Comparison of ENCODE assay signal across 8 cellular contexts in genomic region chr21:39867198-39867650, GRCh38. TPM values are rescaled to one million over a fixed set of nuclear protein-coding genes. Genes with fewer than 3 reads are reported as not detected.
DNase-seq lines count a peak whose midpoint lies in the region; ATAC-seq and TF ChIP-seq lines count a peak whose summit lies in the region.

PCP4 (plus strand) TSS chr21:39867438; CDS start chr21:39867502, 64 bp downstream.

- H3K27me3 ChIP-seq in A673 (replicated peaks; ENCODE audit: insufficient read depth, low read depth, low read length, poor library complexity): peaks cover 8% of the 10 kb centered on the region

- H3K36me3 Mint-ChIP-seq in activated CD4-positive, alpha-beta T cell treated with anti-CD3 and anti-CD28 coated beads, Interleukin-2, amount 10 ng/mL, durations not matched to agents 7 days and 5 days (ENCODE audit: low read depth): no peaks in the 10 kb centered on the region

- POLR2A ChIA-PET in A673 (lab: Charles Lee; ENCODE audit: low non-redundant PET): no interaction called here
- POLR2A ChIA-PET in activated CD4-positive, alpha-beta T cell treated with anti-CD3 and anti-CD28 coated beads, Interleukin-2, amount 10 ng/mL, durations not matched to agents 7 days and 5 days (lab: Charles Lee): no interaction called here

- H3K27me3 Mint-ChIP-seq in activated CD4-positive, alpha-beta T cell treated with anti-CD3 and anti-CD28 coated beads, Interleukin-2, amount 10 ng/mL, durations not matched to agents 7 days and 5 days: no peaks in the 10 kb centered on the region

- H3K4me3 ChIP-seq in A673 (ENCODE audit: low read depth, low read length, poor library complexity, severe bottlenecking) (no peak within 1 kb of the TSS), foreskin fibroblast (ENCODE audit: low read depth in 1 of 2, low read length in 2 of 2) (no peak within 1 kb of the TSS)

- no peak within 1 kb of the TSS for H3K27ac ChIP-seq in A673 (ENCODE audit: low read depth, low read length, poor library complexity, severe bottlenecking)

- no peak within 1 kb of the TSS for H3K4me3 Mint-ChIP-seq in activated CD4-positive, alpha-beta T cell treated with anti-CD3 and anti-CD28 coated beads, Interleukin-2, amount 10 ng/mL, durations not matched to agents 7 days and 5 days

- intact Hi-C loops in A673 (cut with micrococcal nuclease; ENCODE audit: unreplicated experiment): loop anchor here (5.0 kb wide), 1 partner anchor 255 kb away; no protein-coding TSS in a partner anchor

- H3K4me1 ChIP-seq in A673 (ENCODE audit: insufficient read depth, low read length, poor library complexity, severe bottlenecking): no peaks in the 10 kb centered on the region

- peak; percentile 44 for DNase-seq in A673 (ENCODE audit: low spot score)
- peak; percentile 90 for DNase-seq in NCI-H1694 treated with DMSO at 0.1 percent for 48 hours (lab: John Stamatoyannopoulos, UW)
- peak; percentile 31 for DNase-seq in activated CD4-positive, alpha-beta T cell treated with anti-CD3 and anti-CD28 coated beads, Interleukin-2, amount 10 ng/mL, durations not matched to agents 7 days and 5 days
- DNase-seq in foreskin fibroblast: peak in 1 of 2 donors; percentile 16
- DNase-seq in omental fat pad (ENCODE audit: low spot score): peak; percentile 26

- no peak within 1 kb of the TSS for H3K27ac Mint-ChIP-seq in activated CD4-positive, alpha-beta T cell treated with anti-CD3 and anti-CD28 coated beads, Interleukin-2, amount 10 ng/mL, durations not matched to agents 7 days and 5 days

- no peaks in the 10 kb centered on the region for H3K9me3 Mint-ChIP-seq in activated CD4-positive, alpha-beta T cell treated with anti-CD3 and anti-CD28 coated beads, Interleukin-2, amount 10 ng/mL, durations not matched to agents 7 days and 5 days

- H3K36me3 ChIP-seq in A673 (ENCODE audit: insufficient read depth, low read length, poor library complexity, severe bottlenecking): no peaks in the 10 kb centered on the region

- TF ChIP-seq CTCF in A673 (conservative IDR thresholded peaks at IDR 0.05; ENCODE audit: low read depth, low read length) (peak; percentile 90), GM12873 (IDR thresholded peaks at IDR 0.05; ENCODE audit: insufficient read depth, low read depth, low read length, missing control alignments) (peak; percentile 84), foreskin fibroblast (IDR thresholded peaks at IDR 0.05; ENCODE audit: low read depth, low read length) (peak; percentile 61), omental fat pad (IDR thresholded peaks at IDR 0.05) (no peak)

- ATAC-seq in omental fat pad (ENCODE audit: low FRiP score) (peak; percentile 80), HG02623 (IDR thresholded peaks at IDR 0.05; ENCODE audit: unreplicated experiment) (no peak), GM18907 (IDR thresholded peaks at IDR 0.05; ENCODE audit: unreplicated experiment) (no peak)

- BruUV-seq in A673 (replicated peaks; lab: Mats Ljungman, UMichigan): no TSS peak

- CTCF ChIA-PET in A673 (lab: Charles Lee): interaction anchor here (0.7 kb wide), 1 partner anchor 41 kb away, joined by 6 read pairs; no protein-coding TSS in a partner anchor
- CTCF ChIA-PET in activated CD4-positive, alpha-beta T cell treated with anti-CD3 and anti-CD28 coated beads, Interleukin-2, amount 10 ng/mL, durations not matched to agents 7 days and 5 days (lab: Charles Lee): interaction anchor here (0.6 kb wide), 1 partner anchor 961 kb away, joined by 4 read pairs; no protein-coding TSS in a partner anchor

- no peaks in the 10 kb centered on the region for H3K4me1 Mint-ChIP-seq in activated CD4-positive, alpha-beta T cell treated with anti-CD3 and anti-CD28 coated beads, Interleukin-2, amount 10 ng/mL, durations not matched to agents 7 days and 5 days

- H3K9me3 ChIP-seq in A673 (ENCODE audit: low read depth, low read length, poor library complexity, severe bottlenecking): no peaks in the 10 kb centered on the region

RNA-seq across cellular contexts. Expression of gene PCP4, which starts in this region (rescaled TPM):
- not detected in 2 replicates for total RNA-seq in A673 (2021)
- total RNA-seq in activated CD4-positive, alpha-beta T cell treated with anti-CD3 and anti-CD28 coated beads, Interleukin-2, amount 10 ng/mL, durations not matched to agents 7 days and 5 days: not detected
- 1 to 10 TPM in 3 of 4 donors, not detected in 1; 2.7 to 5.1 (median 4.0) TPM for total RNA-seq in omental fat pad

Comparison
In these comparisons a context has a peak if more than half of its experiments do, and no peak if none do; other contexts are left out.
1. Peak in DNase-seq in A673; RNA of the gene not detected or under 1 TPM.
2. Peak in DNase-seq in activated CD4-positive, alpha-beta T cell treated with anti-CD3 and anti-CD28 coated beads, Interleukin-2, amount 10 ng/mL, durations not matched to agents 7 days and 5 days; RNA of the gene not detected or under 1 TPM.
3. CTCF ChIP-seq: peak in A673 (single experiment), GM12873 (single experiment) and foreskin fibroblast (single experiment); none in omental fat pad (0 of 3).